9 cellular contexts compared by ENCODE assay signal in genomic region chr10:73263948-73264347, GRCh38. TPM values are rescaled to one million over a fixed set of nuclear protein-coding genes. Genes with fewer than 3 reads are reported as not detected.
A peak's percentile ranks its signal among the peaks of the same experiment; 100 is the strongest.
DNase-seq lines count a peak whose midpoint lies in the region; ATAC-seq and TF ChIP-seq lines count a peak whose summit lies in the region.
"Had no signal": no experiment of that assay in that cellular context is flagged by ENCODE, and none has a peak within 500 bp of the region (broad histone marks: within the 10 kb centered on the region; RNA-seq: fewer than 3 reads in every experiment).

No MANE protein-coding gene starts in this region.

- H3K9me3 ChIP-seq in heart right ventricle, result peaks cover 0 to 9% (median 0%) of the 10 kb centered on the region in 11 donors

- intact Hi-C loops in heart right ventricle (cut with DNase I), result no loop called here
- intact Hi-C loops in left cardiac atrium (cut with DNase I), result no loop called here

- H3K27me3 ChIP-seq in heart right ventricle (no peaks in the 10 kb centered on the region), mesendoderm (ENCODE audit: insufficient read depth, low read length, poor library complexity) (no peaks in the 10 kb centered on the region)

- H3K4ac ChIP-seq in mesendoderm (ENCODE audit: low read depth, low read length), result no peak overlapping the region

- TF ChIP-seq CTCF in heart right ventricle (IDR thresholded peaks at IDR 0.05), result peak in 7 of 9 donors; percentile 26 to 56 (median 44)
- peak; percentile 61 for TF ChIP-seq CTCF in fibroblast of pulmonary artery (IDR thresholded peaks at IDR 0.05; ENCODE audit: low read length, missing control alignments)

- H2BK120ac ChIP-seq in mesendoderm (ENCODE audit: low read depth, low read length), result no peak overlapping the region

- no peak overlapping the region for H4K8ac ChIP-seq in mesendoderm (ENCODE audit: low read depth, low read length)

- DNase-seq in heart right ventricle (no peak), left cardiac atrium (no peak), OCI-M1 (lab: John Stamatoyannopoulos, UW) (peak; percentile 73), fibroblast of pulmonary artery (ENCODE audit: low read depth) (peak; percentile 51), mesendoderm (no peak)

- H3K18ac ChIP-seq in mesendoderm (ENCODE audit: low read length), result no peak overlapping the region

- H3K9ac ChIP-seq in mesendoderm (ENCODE audit: low read length), result no peak overlapping the region

- no peaks in the 10 kb centered on the region for H3K36me3 ChIP-seq in heart right ventricle
- no peaks in the 10 kb centered on the region for H3K36me3 ChIP-seq in mesendoderm (ENCODE audit: control insufficient read depth, insufficient read depth, low read length)

- ATAC-seq in heart right ventricle (no peak), left cardiac atrium (no peak), HG03460 (IDR thresholded peaks at IDR 0.05; ENCODE audit: unreplicated experiment) (no peak), HG02763 (IDR thresholded peaks at IDR 0.05; ENCODE audit: unreplicated experiment) (no peak), HG03342 (IDR thresholded peaks at IDR 0.05; ENCODE audit: unreplicated experiment) (no peak)
- ATAC-seq: stimulated activated effector memory CD8-positive, alpha-beta T cell treated with anti-CD3 and anti-CD28 coated beads, Interleukin-12 subunit alpha, Interleukin-12 subunit beta, amount 100 ng/mL, for 72 hours had no signal

- no peak overlapping the region for H3K23ac ChIP-seq in mesendoderm (ENCODE audit: low read length)

- no peak overlapping the region for H4K5ac ChIP-seq in mesendoderm (ENCODE audit: low read length)

- no peak overlapping the region for H2BK15ac ChIP-seq in mesendoderm (replicated peaks; ENCODE audit: low read depth)

- no peak overlapping the region for H3K56ac ChIP-seq in mesendoderm (ENCODE audit: low read length)

- H3K4me1 ChIP-seq in heart right ventricle, result no peaks in the 10 kb centered on the region
- no peaks in the 10 kb centered on the region for H3K4me1 ChIP-seq in mesendoderm (ENCODE audit: control insufficient read depth, low read depth, low read length)

- H3K4me3 ChIP-seq in heart right ventricle (no peak overlapping the region), fibroblast of pulmonary artery (replicated peaks; ENCODE audit: low read depth, low read length) (no peak overlapping the region), mesendoderm (ENCODE audit: low read length) (no peak overlapping the region)

- H3K27ac ChIP-seq in heart right ventricle (no peak overlapping the region), mesendoderm (ENCODE audit: low read depth, low read length) (no peak overlapping the region)

- no peaks in the 10 kb centered on the region for H3K79me1 ChIP-seq in mesendoderm (ENCODE audit: low read length)

- H3K79me2 ChIP-seq in mesendoderm (ENCODE audit: control insufficient read depth, insufficient read depth, low read length), result no peaks in the 10 kb centered on the region

- no peak overlapping the region for H3K4me2 ChIP-seq in mesendoderm (ENCODE audit: low read length)

- no peak overlapping the region for H2AK5ac ChIP-seq in mesendoderm (ENCODE audit: low read length)

- no peak overlapping the region for H2BK5ac ChIP-seq in mesendoderm (ENCODE audit: low read length)

RNA-seq across cellular contexts. Expression of gene MRPS16, which starts 11.5 kb away (rescaled TPM):
- total RNA-seq in heart right ventricle (100 to 1,000 TPM in 9 of 10 donors, 10 to 100 TPM in 1; 95.5 to 115 (median 106) TPM), left cardiac atrium (10 to 100 TPM; 78.8 to 82.1 TPM)
- 10 to 100 TPM; 65.4 to 88.5 TPM for polyA plus RNA-seq in heart right ventricle
- 73.0 TPM for polyA plus RNA-seq in mesendoderm (2013, experiment 1 of 2)
- 74.2 TPM for polyA plus RNA-seq in mesendoderm (2013, experiment 2 of 2)

RNA-seq across cellular contexts. Expression of gene DNAJC9, which starts 16.9 kb away (rescaled TPM):
- total RNA-seq in heart right ventricle (10 to 100 TPM in 1 of 10 donors, 1 to 10 TPM in 9; 5.6 to 11.2 (median 7.5) TPM), left cardiac atrium (10 to 100 TPM in 1 of 2 donors, 1 to 10 TPM in 1; 8.8 to 11.5 TPM)
- 1 to 10 TPM; 6.8 to 9.9 TPM for polyA plus RNA-seq in heart right ventricle
- polyA plus RNA-seq in mesendoderm (2013, experiment 1 of 2), result 39.0 TPM
- 38.7 TPM for polyA plus RNA-seq in mesendoderm (2013, experiment 2 of 2)

Comparison
In these comparisons a context has a peak if more than half of its experiments do, and no peak if none do; other contexts are left out.
1. DNase-seq: peak in OCI-M1 (single experiment) and fibroblast of pulmonary artery (single experiment); none in heart right ventricle (0 of 2), left cardiac atrium (single experiment) and mesendoderm (single experiment).